In the genomic region with DNA sequence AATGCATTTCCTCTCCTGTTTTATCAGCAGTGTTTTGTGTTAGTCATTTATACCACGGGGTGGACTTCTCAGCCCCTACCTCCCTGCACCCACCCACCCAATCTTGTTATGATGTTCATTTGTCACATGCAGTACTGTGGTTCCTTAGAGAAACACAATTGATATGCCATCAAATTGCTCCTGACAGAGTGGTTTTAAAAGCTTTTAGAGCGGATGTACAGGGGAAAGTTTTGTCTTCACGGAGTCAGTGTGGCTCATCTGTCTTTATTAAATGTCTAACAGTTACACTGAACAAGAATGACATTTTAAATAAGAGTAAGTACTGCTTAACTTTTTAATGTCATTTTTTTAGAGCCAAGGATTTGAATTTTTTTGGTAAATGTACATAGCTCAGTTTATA, we compare ENCODE assay signal across 34 cellular contexts.
"Had no signal": no experiment of that assay in that cellular context is flagged by ENCODE, and none has a peak within 500 bp of the region (broad histone marks: within the 10 kb centered on the region; RNA-seq: fewer than 3 reads in every experiment).

No MANE protein-coding gene starts in this region.

- H3K9me3 ChIP-seq: ascending aorta, breast epithelium, colonic mucosa had no signal

- H3K4me1 Mint-ChIP-seq: activated CD4-positive, alpha-beta T cell treated with anti-CD3 and anti-CD28 coated beads for 36 hours; activated CD4-positive, alpha-beta T cell treated with anti-CD3 and anti-CD28 coated beads, Interleukin-2, amount 10 ng/mL, durations not matched to agents 24 days and 14 days; activated CD8-positive, alpha-beta memory T cell treated with anti-CD3 and anti-CD28 coated beads, Interleukin-2, amount 10 ng/mL, durations not matched to agents 7 days and 5 days; activated naive CD4-positive, alpha-beta T cell treated with anti-CD3 and anti-CD28 coated beads, Interleukin-2, amount 10 ng/mL, durations not matched to agents 7 days and 5 days; activated naive CD8-positive, alpha-beta T cell treated with anti-CD3 and anti-CD28 coated beads, Interleukin-2, amount 10 ng/mL, durations not matched to agents 7 days and 5 days; T-helper 17 cell had no signal

- H3K27ac Mint-ChIP-seq: activated CD4-positive, alpha-beta memory T cell treated with anti-CD3 and anti-CD28 coated beads for 36 hours; activated CD4-positive, alpha-beta T cell treated with anti-CD3 and anti-CD28 coated beads for 36 hours; activated CD4-positive, alpha-beta T cell treated with anti-CD3 and anti-CD28 coated beads, Interleukin-2, amount 10 ng/mL, durations not matched to agents 24 days and 14 days; activated CD8-positive, alpha-beta memory T cell treated with anti-CD3 and anti-CD28 coated beads, Interleukin-2, amount 10 ng/mL, durations not matched to agents 7 days and 5 days; activated CD8-positive, alpha-beta T cell treated with anti-CD3 and anti-CD28 coated beads, Interleukin-2, amount 10 ng/mL, durations not matched to agents 7 days and 5 days; activated naive CD4-positive, alpha-beta T cell treated with anti-CD3 and anti-CD28 coated beads, Interleukin-2, amount 10 ng/mL, durations not matched to agents 7 days and 5 days; activated naive CD4-positive, alpha-beta T cell treated with anti-CD3 and anti-CD28 coated beads, Interleukin-2, amount 50 U/mL, for 72 hours; activated naive CD8-positive, alpha-beta T cell treated with anti-CD3 and anti-CD28 coated beads, Interleukin-2, amount 10 ng/mL, durations not matched to agents 7 days and 5 days; activated T-helper 1 cell treated with anti-CD3 and anti-CD28 coated beads, Interleukin-12 subunit alpha, Interleukin-12 subunit beta, Interleukin-2, Interleukin-4 antibody, amounts not matched to agents 30 ng/mL and 10 ng/mL and 1 ng/mL, durations not matched to agents 14 hours and 24 hours and 36 hours; activated T-helper 2 cell treated with anti-CD3 and anti-CD28 coated beads, Interferon-gamma antibody, Interleukin-2, Interleukin-4, amounts not matched to agents 10 μg/mL and 5 μg/mL and 100 μg/mL, durations not matched to agents 14 hours and 24 hours and 36 hours; brain; T-helper 17 cell; T-helper 2 cell treated with Interferon-gamma antibody and Interleukin-4, amounts not matched to agents 5 μg/mL and 100 μg/mL, for 36 hours had no signal

- H3K4me1 ChIP-seq: ascending aorta, breast epithelium, colonic mucosa had no signal

- DNase-seq: activated CD4-positive, alpha-beta memory T cell treated with anti-CD3 and anti-CD28 coated beads for 36 hours; activated CD4-positive, alpha-beta T cell treated with anti-CD3 and anti-CD28 coated beads for 36 hours; activated CD4-positive, alpha-beta T cell treated with anti-CD3 and anti-CD28 coated beads, Interleukin-2, amount 10 ng/mL, durations not matched to agents 24 days and 14 days; activated CD4-positive, CD25-positive, alpha-beta regulatory T cell; activated CD4-positive, CD25-positive, alpha-beta regulatory T cell treated with anti-CD3 and anti-CD28 coated beads, Interleukin-2, amount 50 U/mL, for 72 hours; activated CD8-positive, alpha-beta memory T cell treated with anti-CD3 and anti-CD28 coated beads, Interleukin-2, amount 10 ng/mL, durations not matched to agents 7 days and 5 days; activated CD8-positive, alpha-beta memory T cell treated with anti-CD3 and anti-CD28 coated beads, Interleukin-2, amount 50 U/mL, for 4 hours; activated CD8-positive, alpha-beta T cell treated with anti-CD3 and anti-CD28 coated beads, Interleukin-2, amount 10 ng/mL, durations not matched to agents 7 days and 5 days; activated gamma-delta T cell; activated naive CD4-positive, alpha-beta T cell; activated naive CD4-positive, alpha-beta T cell treated with anti-CD3 and anti-CD28 coated beads, Interleukin-2, amount 10 ng/mL, durations not matched to agents 7 days and 5 days; activated naive CD8-positive, alpha-beta T cell treated with anti-CD3 and anti-CD28 coated beads, Interleukin-2, amount 10 ng/mL, durations not matched to agents 7 days and 5 days; activated T-cell treated with anti-CD3 and anti-CD28 coated beads, Interleukin-2, amount 50 U/mL, for 1 hour; activated T-cell treated with anti-CD3 and anti-CD28 coated beads, Interleukin-2, amount 50 U/mL, for 48 hours; central memory CD4-positive, alpha-beta T cell; cerebellar nuclear complex; colonic mucosa; effector CD8-positive, alpha-beta T cell; foreskin fibroblast; head of caudate nucleus; T-helper 1 cell; T-helper 17 cell had no signal

- FAIRE-seq: endometrium, endothelial cell of umbilical vein, frontal cortex had no signal

- H3K27ac ChIP-seq: ascending aorta, breast epithelium, cardiac muscle cell, colonic mucosa, epithelial cell of prostate had no signal

- H3K27me3 ChIP-seq: ascending aorta, breast epithelium, cardiac muscle cell, colonic mucosa had no signal

- H3K36me3 ChIP-seq: ascending aorta, breast epithelium, cardiac muscle cell, colonic mucosa had no signal

- H3K9me3 Mint-ChIP-seq: activated CD4-positive, alpha-beta T cell treated with anti-CD3 and anti-CD28 coated beads, Interleukin-2, amount 10 ng/mL, durations not matched to agents 24 days and 14 days; activated naive CD8-positive, alpha-beta T cell treated with anti-CD3 and anti-CD28 coated beads, Interleukin-2, amount 10 ng/mL, durations not matched to agents 7 days and 5 days; brain had no signal

- H3K4me3 Mint-ChIP-seq: activated CD4-positive, alpha-beta memory T cell treated with anti-CD3 and anti-CD28 coated beads for 36 hours; activated CD4-positive, alpha-beta T cell treated with anti-CD3 and anti-CD28 coated beads for 36 hours; activated CD4-positive, alpha-beta T cell treated with anti-CD3 and anti-CD28 coated beads, Interleukin-2, amount 10 ng/mL, durations not matched to agents 24 days and 14 days; activated CD8-positive, alpha-beta memory T cell treated with anti-CD3 and anti-CD28 coated beads, Interleukin-2, amount 10 ng/mL, durations not matched to agents 7 days and 5 days; activated CD8-positive, alpha-beta T cell treated with anti-CD3 and anti-CD28 coated beads, Interleukin-2, amount 10 ng/mL, durations not matched to agents 7 days and 5 days; activated naive CD4-positive, alpha-beta T cell treated with anti-CD3 and anti-CD28 coated beads, Interleukin-2, amount 10 ng/mL, durations not matched to agents 7 days and 5 days; activated naive CD8-positive, alpha-beta T cell treated with anti-CD3 and anti-CD28 coated beads, Interleukin-2, amount 10 ng/mL, durations not matched to agents 7 days and 5 days; activated T-helper 1 cell treated with anti-CD3 and anti-CD28 coated beads, Interleukin-12 subunit alpha, Interleukin-12 subunit beta, Interleukin-2, Interleukin-4 antibody, amounts not matched to agents 30 ng/mL and 10 ng/mL and 1 ng/mL, durations not matched to agents 14 hours and 24 hours and 36 hours; brain; T-helper 17 cell; T-helper 2 cell treated with Interferon-gamma antibody and Interleukin-4, amounts not matched to agents 5 μg/mL and 100 μg/mL, for 36 hours had no signal

- H3K27me3 Mint-ChIP-seq: activated CD4-positive, alpha-beta memory T cell treated with anti-CD3 and anti-CD28 coated beads for 36 hours; activated CD4-positive, alpha-beta T cell treated with anti-CD3 and anti-CD28 coated beads for 36 hours; activated CD4-positive, alpha-beta T cell treated with anti-CD3 and anti-CD28 coated beads, Interleukin-2, amount 10 ng/mL, durations not matched to agents 24 days and 14 days; activated CD8-positive, alpha-beta memory T cell treated with anti-CD3 and anti-CD28 coated beads, Interleukin-2, amount 10 ng/mL, durations not matched to agents 7 days and 5 days; activated naive CD4-positive, alpha-beta T cell treated with anti-CD3 and anti-CD28 coated beads, Interleukin-2, amount 10 ng/mL, durations not matched to agents 7 days and 5 days; activated naive CD8-positive, alpha-beta T cell treated with anti-CD3 and anti-CD28 coated beads, Interleukin-2, amount 10 ng/mL, durations not matched to agents 7 days and 5 days; brain; T-helper 17 cell had no signal

- ATAC-seq: activated CD4-positive, alpha-beta T cell treated with anti-CD3 and anti-CD28 coated beads for 36 hours; activated CD8-positive, alpha-beta memory T cell treated with anti-CD3 and anti-CD28 coated beads, Interleukin-2, amount 10 ng/mL, durations not matched to agents 7 days and 5 days; activated CD8-positive, alpha-beta T cell treated with anti-CD3 and anti-CD28 coated beads, Interleukin-2, amount 10 ng/mL, durations not matched to agents 7 days and 5 days; activated naive CD4-positive, alpha-beta T cell treated with anti-CD3 and anti-CD28 coated beads, Interleukin-2, amount 50 U/mL, for 72 hours; T-helper 17 cell had no signal

- H3K4me3 ChIP-seq: ascending aorta, breast epithelium, cardiac muscle cell, colonic mucosa had no signal

- H3K36me3 Mint-ChIP-seq: activated CD4-positive, alpha-beta memory T cell treated with anti-CD3 and anti-CD28 coated beads for 36 hours; activated CD8-positive, alpha-beta memory T cell treated with anti-CD3 and anti-CD28 coated beads, Interleukin-2, amount 10 ng/mL, durations not matched to agents 7 days and 5 days; activated naive CD4-positive, alpha-beta T cell treated with anti-CD3 and anti-CD28 coated beads, Interleukin-2, amount 10 ng/mL, durations not matched to agents 7 days and 5 days; activated naive CD4-positive, alpha-beta T cell treated with anti-CD3 and anti-CD28 coated beads, Interleukin-2, amount 50 U/mL, for 72 hours; activated naive CD8-positive, alpha-beta T cell treated with anti-CD3 and anti-CD28 coated beads, Interleukin-2, amount 10 ng/mL, durations not matched to agents 7 days and 5 days; brain had no signal
